In the genomic region with DNA sequence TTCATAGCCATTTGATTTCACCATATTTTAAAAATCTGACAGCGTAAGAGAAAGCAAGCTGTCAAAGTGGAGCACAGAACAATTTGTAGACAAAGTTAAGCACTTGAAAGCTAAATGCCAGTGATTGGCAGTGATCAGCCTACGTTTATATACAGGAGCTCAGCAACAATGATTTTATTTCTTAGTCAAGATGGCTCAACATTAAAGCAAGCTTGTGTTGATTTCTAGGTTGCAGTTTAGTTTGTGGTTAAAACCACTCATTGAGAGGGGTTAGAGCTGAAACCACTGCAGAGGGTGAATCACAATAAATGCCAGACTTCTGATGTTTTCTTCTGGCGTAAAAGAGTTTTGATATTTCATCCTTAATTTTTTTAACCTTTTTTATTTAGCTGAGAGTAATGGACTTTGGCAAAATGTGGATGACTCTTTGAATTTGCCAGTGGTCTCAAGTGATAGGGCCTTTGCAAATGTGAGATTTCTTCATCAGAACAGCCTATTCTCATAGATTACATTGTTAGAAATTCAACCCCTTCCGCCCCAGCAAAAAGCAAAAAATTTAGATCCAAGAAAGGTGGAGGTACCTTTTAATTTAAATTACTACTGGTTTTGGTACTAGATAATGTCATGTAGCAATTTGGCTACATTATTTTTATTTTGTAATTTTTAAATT, we compare ENCODE assay signal across 8 cellular contexts.
DNase-seq lines count a peak whose midpoint lies in the region; ATAC-seq, FAIRE-seq and TF ChIP-seq lines count a peak whose summit lies in the region.

No MANE protein-coding gene starts in this region.

- no peak overlapping the region for H3K27ac ChIP-seq in kidney (ENCODE audit: low read depth in 2 of 2, low read length in 2 of 2)

- no peak overlapping the region for H3K4me3 ChIP-seq in AG09309 (ENCODE audit: control insufficient read depth, low read depth, low read length)
- no peak overlapping the region for H3K4me3 ChIP-seq in fibroblast of mammary gland (ENCODE audit: control insufficient read depth, low read depth, low read length)
- H3K4me3 ChIP-seq in kidney (ENCODE audit: low read length in 2 of 2) = no peak overlapping the region

- TF ChIP-seq CTCF in AG09309 (IDR thresholded peaks at IDR 0.05; ENCODE audit: control insufficient read depth, insufficient read depth, low read depth, low read length, missing control alignments) (no peak), fibroblast of mammary gland (conservative IDR thresholded peaks at IDR 0.05; ENCODE audit: control insufficient read depth, insufficient read depth, low read depth, low read length) (no peak), kidney (IDR thresholded peaks at IDR 0.05; ENCODE audit: borderline replicate concordance, extremely low read depth, insufficient read depth) (no peak)

- peak; percentile 69 for ATAC-seq in GM18909 (IDR thresholded peaks at IDR 0.05; ENCODE audit: poor library complexity, unreplicated experiment)
- ATAC-seq in HG03469 (IDR thresholded peaks at IDR 0.05; ENCODE audit: unreplicated experiment) = no peak
- no peak for ATAC-seq in HG03521 (IDR thresholded peaks at IDR 0.05; ENCODE audit: unreplicated experiment)

- no peak overlapping the region for H3K9ac ChIP-seq in kidney (ENCODE audit: low read length in 2 of 2)

- no peaks in the 10 kb centered on the region for H3K9me3 ChIP-seq in kidney (ENCODE audit: control insufficient read depth in 1 of 2, low read length in 2 of 2)

- intact Hi-C loops in kidney (cut with DNase I) = no loop called here

- peak; percentile 69 for DNase-seq in AG09309 (ENCODE audit: low read depth)
- DNase-seq in RCC 7860 (ENCODE audit: low spot score) = peak; percentile 71
- DNase-seq in fibroblast of mammary gland (ENCODE audit: low read depth) = peak; percentile 92
- no peak for DNase-seq in retina
- no peak for DNase-seq in kidney

- H3K36me3 ChIP-seq in kidney (ENCODE audit: control insufficient read depth in 1 of 2, insufficient read depth in 2 of 2, low read length in 2 of 2) = peaks cover 0 to 2% of the 10 kb centered on the region in 2 donors

- peak; percentile 97 for FAIRE-seq in RCC 7860 (lab: Jason Lieb, UNC)
- FAIRE-seq in kidney (lab: Jason Lieb, UNC) = no peak

- H3K4me1 ChIP-seq in kidney (ENCODE audit: control insufficient read depth in 1 of 2, insufficient read depth in 1 of 2, low read depth in 1 of 2, low read length in 2 of 2) = no peaks in the 10 kb centered on the region

Comparison
In these comparisons a context has a peak if more than half of its experiments do, and no peak if none do; other contexts are left out.
1. DNase-seq: peak in AG09309 (single experiment), RCC 7860 (single experiment) and fibroblast of mammary gland (single experiment); none in retina (single experiment) and kidney (single experiment).